In genomic region chr6:159505140-159505922, GRCh38 we compare ENCODE assay signal across 31 cellular contexts.
A peak's percentile ranks its signal among the peaks of the same experiment; 100 is the strongest.
DNase-seq lines count a peak whose midpoint lies in the region; ATAC-seq and TF ChIP-seq lines count a peak whose summit lies in the region.
"Had no signal": no experiment of that assay in that cellular context is flagged by ENCODE, and none has a peak within 500 bp of the region (broad histone marks: within the 10 kb centered on the region; RNA-seq: fewer than 3 reads in every experiment).

No MANE protein-coding gene starts in this region.

- H3K4me3 Mint-ChIP-seq in stimulated activated naive CD8-positive, alpha-beta T cell treated with anti-CD3 and anti-CD28 coated beads, Interleukin-15, amount 100 ng/mL, for 72 hours, result no peak overlapping the region
- H3K4me3 Mint-ChIP-seq: activated T-helper 17 cell treated with anti-CD3 and anti-CD28 coated beads, Interleukin-2, amount 50 U/mL, for 72 hours; B cell; CD8-positive, alpha-beta T cell; immature natural killer cell; natural killer cell; stimulated activated memory B cell treated with anti-CD40 and anti-IgM and Interleukin-4, amounts not matched to agents 10 μg/mL and 1 μg/mL and 100 μg/mL, for 72 hours; WTC11 had no signal

- WGBS in aorta, 2 donors, result 18 to 24% methylated on average over 19 of the region's 19 CpGs
- 5% methylated on average over 15 of the region's 19 CpGs for WGBS in SK-N-SH (ENCODE audit: low lambda C conversion rate)

- H3K4me2 ChIP-seq in SK-N-SH, result no peak overlapping the region

- no peak overlapping the region for H3K4me3 ChIP-seq in right atrium auricular region
- H3K4me3 ChIP-seq in aorta (ENCODE audit: low read length in 2 of 2), result no peak overlapping the region
- no peak overlapping the region for H3K4me3 ChIP-seq in SK-N-SH (ENCODE audit: low read depth in 2 of 2, low read length in 1 of 2)
- H3K4me3 ChIP-seq: coronary artery had no signal

- TF ChIP-seq RAD21 in SK-N-SH (IDR thresholded peaks at IDR 0.05; ENCODE audit: low read length), result no peak

- POLR2A ChIA-PET in SK-N-SH (lab: Yijun Ruan, JAX), result no interaction called here

- H3K4me1 ChIP-seq in right atrium auricular region (no peaks in the 10 kb centered on the region), aorta (ENCODE audit: control insufficient read depth in 1 of 2, insufficient read depth in 2 of 2, low read length in 2 of 2) (no peaks in the 10 kb centered on the region), SK-N-SH (ENCODE audit: control insufficient read depth in 1 of 2, insufficient read depth in 2 of 2, low read depth in 1 of 2, low read length in 1 of 2) (no peaks in the 10 kb centered on the region)

- H3K27ac ChIP-seq in right atrium auricular region, result no peak overlapping the region
- H3K27ac ChIP-seq in aorta (ENCODE audit: low read depth in 1 of 2, low read length in 2 of 2), result peak overlapping the region; percentile 9 to 45
- no peak overlapping the region for H3K27ac ChIP-seq in SK-N-SH (ENCODE audit: low read depth in 2 of 2, low read length in 1 of 2)
- H3K27ac ChIP-seq: coronary artery, HL-60 had no signal

- CTCF ChIA-PET in SK-N-SH (lab: Yijun Ruan, JAX), result no interaction called here

- DNase-seq in stimulated activated naive CD8-positive, alpha-beta T cell treated with anti-CD3 and anti-CD28 coated beads, Interleukin-15, amount 100 ng/mL, for 72 hours, result no peak
- DNase-seq in stimulated activated naive CD8-positive, alpha-beta T cell treated with anti-CD3 and anti-CD28 coated beads, Interleukin-15, Interleukin-2, amounts not matched to agents 100 U/mL and 50 U/mL, for 24 hours, result no peak
- DNase-seq in right atrium auricular region (ENCODE audit: low spot score) (peak; percentile 63), sciatic nerve (ENCODE audit: low spot score) (no peak), aorta (peak; percentile 75 to 83), SW480 (ENCODE audit: low spot score) (no peak), SK-N-SH (no peak), MV-4-11 (lab: John Stamatoyannopoulos, UW) (no peak)
- DNase-seq: activated naive CD4-positive, alpha-beta T cell treated with anti-CD3 and anti-CD28 coated beads, Interleukin-2, amount 50 U/mL, for 16 hours; CD8-positive, alpha-beta T cell; DMS 273 treated with DMSO at 0.1 percent for 48 hours; effector memory CD4-positive, alpha-beta T cell; foreskin fibroblast; hippocampal formation; immature natural killer cell; Kasumi-1; natural killer cell; NCI-H1092; NCI-H187; NCI-H2227 treated with DMSO at 0.1 percent for 48 hours; NCI-H526 treated with DMSO at 0.1 percent for 48 hours; SIG-M5; stimulated activated CD4-positive, alpha-beta T cell treated with anti-CD3 and anti-CD28 coated beads, Interleukin-4, amount 100 ng/mL, for 24 hours; SW 1271; T1000 had no signal

- H3K27me3 Mint-ChIP-seq in stimulated activated naive CD8-positive, alpha-beta T cell treated with anti-CD3 and anti-CD28 coated beads, Interleukin-15, amount 100 ng/mL, for 72 hours, result peaks cover 19% of the 10 kb centered on the region

- TF ChIP-seq EP300 in SK-N-SH (IDR thresholded peaks at IDR 0.05; ENCODE audit: borderline replicate concordance in 1 of 2, low read depth in 1 of 2, low read length in 1 of 2), result no peak

- no peaks in the 10 kb centered on the region for H3K4me1 Mint-ChIP-seq in stimulated activated naive CD8-positive, alpha-beta T cell treated with anti-CD3 and anti-CD28 coated beads, Interleukin-15, amount 100 ng/mL, for 72 hours
- H3K4me1 Mint-ChIP-seq: activated T-helper 17 cell treated with anti-CD3 and anti-CD28 coated beads, Interleukin-2, amount 50 U/mL, for 72 hours; B cell; immature natural killer cell; natural killer cell; stimulated activated memory B cell treated with anti-CD40 and anti-IgM and Interleukin-4, amounts not matched to agents 10 μg/mL and 1 μg/mL and 100 μg/mL, for 72 hours had no signal

- H3K79me2 ChIP-seq in SK-N-SH (ENCODE audit: insufficient read depth), result no peaks in the 10 kb centered on the region

- H3K9me3 ChIP-seq in right atrium auricular region (no peaks in the 10 kb centered on the region), aorta (ENCODE audit: control insufficient read depth, low read length) (no peaks in the 10 kb centered on the region), SK-N-SH (no peaks in the 10 kb centered on the region)

- H3K36me3 ChIP-seq in right atrium auricular region (no peaks in the 10 kb centered on the region), aorta (ENCODE audit: control insufficient read depth in 1 of 2, insufficient read depth in 2 of 2, low read length in 1 of 2) (no peaks in the 10 kb centered on the region), SK-N-SH (replicated peaks in 1 of 2; ENCODE audit: control insufficient read depth in 1 of 2, insufficient read depth in 2 of 2, low read length in 1 of 2) (no peaks in the 10 kb centered on the region)

- no peak overlapping the region for H3K27ac Mint-ChIP-seq in stimulated activated naive CD8-positive, alpha-beta T cell treated with anti-CD3 and anti-CD28 coated beads, Interleukin-15, amount 100 ng/mL, for 72 hours
- H3K27ac Mint-ChIP-seq: activated T-helper 17 cell treated with anti-CD3 and anti-CD28 coated beads, Interleukin-2, amount 50 U/mL, for 72 hours; B cell; CD8-positive, alpha-beta T cell; immature natural killer cell; natural killer cell; stimulated activated memory B cell treated with anti-CD40 and anti-IgM and Interleukin-4, amounts not matched to agents 10 μg/mL and 1 μg/mL and 100 μg/mL, for 72 hours; WTC11 had no signal

- intact Hi-C loops in sciatic nerve (cut with DNase I), result no loop called here
- intact Hi-C loops in aorta (cut with DNase I), result no loop called here

- TF ChIP-seq CTCF in right atrium auricular region (IDR thresholded peaks at IDR 0.05) (no peak), SK-N-SH (IDR thresholded peaks at IDR 0.05) (no peak)

- ATAC-seq in stimulated activated naive CD8-positive, alpha-beta T cell treated with anti-CD3 and anti-CD28 coated beads, Interleukin-15, amount 100 ng/mL, for 72 hours, result peak; percentile 21
- ATAC-seq in stimulated activated naive CD8-positive, alpha-beta T cell treated with anti-CD3 and anti-CD28 coated beads, Interleukin-15, Interleukin-2, amounts not matched to agents 100 U/mL and 50 U/mL, for 24 hours, result no peak
- ATAC-seq in sciatic nerve, result peak; percentile 84
- peak; percentile 78 for ATAC-seq in aorta (ENCODE audit: low FRiP score)
- ATAC-seq: activated T-helper 17 cell treated with anti-CD3 and anti-CD28 coated beads, Interleukin-2, amount 50 U/mL, for 72 hours; CD8-positive, alpha-beta T cell; natural killer cell; stimulated activated memory B cell treated with anti-CD40 and anti-IgM and Interleukin-4, amounts not matched to agents 10 μg/mL and 1 μg/mL and 100 μg/mL, for 72 hours; WTC11 had no signal

- H3K9me3 Mint-ChIP-seq in stimulated activated naive CD8-positive, alpha-beta T cell treated with anti-CD3 and anti-CD28 coated beads, Interleukin-15, amount 100 ng/mL, for 72 hours, result no peaks in the 10 kb centered on the region
- H3K9me3 Mint-ChIP-seq: activated T-helper 17 cell treated with anti-CD3 and anti-CD28 coated beads, Interleukin-2, amount 50 U/mL, for 72 hours; immature natural killer cell; natural killer cell; stimulated activated memory B cell treated with anti-CD40 and anti-IgM and Interleukin-4, amounts not matched to agents 10 μg/mL and 1 μg/mL and 100 μg/mL, for 72 hours had no signal

- no peak overlapping the region for H2AFZ ChIP-seq in SK-N-SH (ENCODE audit: low read depth)

- H3K27me3 ChIP-seq in right atrium auricular region, result no peaks in the 10 kb centered on the region
- no peaks in the 10 kb centered on the region for H3K27me3 ChIP-seq in aorta (ENCODE audit: control insufficient read depth in 1 of 2, insufficient read depth in 2 of 2, low read length in 1 of 2)
- no peaks in the 10 kb centered on the region; the same call in 1 of the 2 replicates for H3K27me3 ChIP-seq in SK-N-SH (ENCODE audit: insufficient read depth)

- H3K9ac ChIP-seq in SK-N-SH, result no peak overlapping the region

- H4K20me1 ChIP-seq in SK-N-SH (ENCODE audit: insufficient read depth), result no peaks in the 10 kb centered on the region

- H3F3A ChIP-seq in SK-N-SH (replicated peaks; ENCODE audit: insufficient read depth), result no peaks in the 10 kb centered on the region

- H3K9me2 ChIP-seq in SK-N-SH, result no peaks in the 10 kb centered on the region

TF ChIP-seq in SK-N-SH, 30 proteins besides CTCF, POLR2A, EP300 and RAD21:
- no peak for TF ChIP-seq GABPA (IDR thresholded peaks at IDR 0.05; ENCODE audit: low read depth)
- TF ChIP-seq ELF1 (IDR thresholded peaks at IDR 0.05), result no peak
TF ChIP-seq in SK-N-SH: peak in this region for 0.

Comparison
In these comparisons a context has a peak if more than half of its experiments do, and no peak if none do; other contexts are left out.
1. DNase-seq: peak in right atrium auricular region (single experiment) and aorta (2 of 2); none in stimulated activated naive CD8-positive, alpha-beta T cell treated with anti-CD3 and anti-CD28 coated beads, Interleukin-15, amount 100 ng/mL, for 72 hours (0 of 2), stimulated activated naive CD8-positive, alpha-beta T cell treated with anti-CD3 and anti-CD28 coated beads, Interleukin-15, Interleukin-2, amounts not matched to agents 100 U/mL and 50 U/mL, for 24 hours (single experiment), sciatic nerve (single experiment), SW480 (single experiment), SK-N-SH (single experiment) and MV-4-11 (single experiment).
2. H3K27ac ChIP-seq: peak in aorta (2 of 2); none in right atrium auricular region (0 of 2) and SK-N-SH (0 of 2).